In the genomic region with DNA sequence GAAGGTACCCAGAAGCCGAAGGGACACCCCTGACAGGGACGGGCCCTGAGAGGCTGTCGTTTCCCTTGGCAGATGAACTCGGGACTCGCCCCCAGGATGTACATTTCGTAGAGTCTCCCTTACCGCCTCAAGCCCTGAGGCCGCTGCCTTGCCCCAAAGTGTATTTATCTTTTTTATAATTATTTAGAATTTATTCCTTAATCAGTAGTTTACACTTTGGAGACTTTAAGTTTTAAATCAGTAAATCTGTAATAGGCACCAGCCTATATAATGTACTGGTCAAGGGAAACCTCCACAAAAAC, we compare ENCODE assay signal across 8 cellular contexts. TPM values are rescaled to one million over a fixed set of nuclear protein-coding genes. Genes with fewer than 3 reads are reported as not detected.
DNase-seq lines count a peak whose midpoint lies in the region; ATAC-seq and TF ChIP-seq lines count a peak whose summit lies in the region.

No MANE protein-coding gene starts in this region.

- TF ChIP-seq CTCF in GM06990 (IDR thresholded peaks at IDR 0.05; ENCODE audit: insufficient read depth, low read length, poor library complexity, severe bottlenecking) (no peak), right lobe of liver (IDR thresholded peaks at IDR 0.05) (no peak), upper lobe of left lung (IDR thresholded peaks at IDR 0.05) (no peak)

- H3K9me3 ChIP-seq in right lobe of liver (no peaks in the 10 kb centered on the region), upper lobe of left lung (no peaks in the 10 kb centered on the region)

- H3K36me3 ChIP-seq in GM06990 (ENCODE audit: control insufficient read depth, insufficient read depth, low read length) (no peaks in the 10 kb centered on the region; the same call in 1 of the 2 replicates), right lobe of liver (no peaks in the 10 kb centered on the region), upper lobe of left lung (peaks cover 0 to 4% (median 0%) of the 10 kb centered on the region in 4 donors)

- WGBS in right lobe of liver (ENCODE audit: insufficient coverage, low coverage, low lambda C conversion rate, missing lambda C conversion rate): 6% methylated on average over 6 of the region's 8 CpGs
- 2 to 4% methylated on average over 7 to 8 of the region's 8 CpGs for WGBS in upper lobe of left lung, 2 donors

- DNase-seq in GM06990 (ENCODE audit: extremely low read depth, insufficient read length) (no peak), HPDE6-E6E7 (ENCODE audit: extremely low spot score) (peak; percentile 11), right lobe of liver (no peak), upper lobe of left lung (no peak), NCI-H1048 (lab: John Stamatoyannopoulos, UW) (no peak)
- no peak for DNase-seq in stimulated activated CD4-positive, alpha-beta T cell treated with anti-CD3 and anti-CD28 coated beads, Interleukin-4, amount 100 ng/mL, for 24 hours

- H3K27ac ChIP-seq in angular gyrus (ENCODE audit: low read depth, low read length) (peak overlapping the region; percentile 73), right lobe of liver (peak overlapping the region; percentile 82 to 92 (median 86)), upper lobe of left lung (peak overlapping the region; percentile 92 to 98 (median 96))

- peak overlapping the region; percentile 80 for H3K4me3 ChIP-seq in GM06990 (replicated peaks; ENCODE audit: low read depth, low read length)
- H3K4me3 ChIP-seq in right lobe of liver: peak overlapping the region; percentile 68 to 85 (median 71)
- H3K4me3 ChIP-seq in upper lobe of left lung: peak overlapping the region; percentile 63 to 73 (median 66)

- H3K27me3 ChIP-seq in GM06990 (replicated peaks; ENCODE audit: control insufficient read depth, insufficient read depth, low read length): no peaks in the 10 kb centered on the region
- no peaks in the 10 kb centered on the region for H3K27me3 ChIP-seq in right lobe of liver
- H3K27me3 ChIP-seq in upper lobe of left lung: no peaks in the 10 kb centered on the region

- intact Hi-C loops in right lobe of liver (cut with DNase I): no loop called here

- no peak for TF ChIP-seq EP300 in upper lobe of left lung (IDR thresholded peaks at IDR 0.05)

- ATAC-seq in GM21526 (IDR thresholded peaks at IDR 0.05; ENCODE audit: low FRiP score, unreplicated experiment) (peak; percentile 30), right lobe of liver (peak in 1 of 4 donors; percentile 38), upper lobe of left lung (ENCODE audit: low FRiP score in 2 of 2) (no peak)

- TF ChIP-seq POLR2A in right lobe of liver (IDR thresholded peaks at IDR 0.05) (no peak), upper lobe of left lung (IDR thresholded peaks at IDR 0.05) (no peak)

- H3K4me1 ChIP-seq in right lobe of liver (peaks cover 0 to 13% (median 5%) of the 10 kb centered on the region in 4 donors), upper lobe of left lung (peaks cover 12 to 23% (median 15%) of the 10 kb centered on the region in 4 donors)

RNA-seq across cellular contexts. Expression of gene VRK2, which starts 0.7 kb away (rescaled TPM):
- total RNA-seq in right lobe of liver (10 to 100 TPM in 3 of 6 experiments, 1 to 10 TPM in 3; 7.7 to 13.0 (median 10.2) TPM), upper lobe of left lung (10 to 100 TPM; 15.6 to 28.1 (median 22.8) TPM)
